ENCODE assay signal across 18 cellular contexts in the genomic region with DNA sequence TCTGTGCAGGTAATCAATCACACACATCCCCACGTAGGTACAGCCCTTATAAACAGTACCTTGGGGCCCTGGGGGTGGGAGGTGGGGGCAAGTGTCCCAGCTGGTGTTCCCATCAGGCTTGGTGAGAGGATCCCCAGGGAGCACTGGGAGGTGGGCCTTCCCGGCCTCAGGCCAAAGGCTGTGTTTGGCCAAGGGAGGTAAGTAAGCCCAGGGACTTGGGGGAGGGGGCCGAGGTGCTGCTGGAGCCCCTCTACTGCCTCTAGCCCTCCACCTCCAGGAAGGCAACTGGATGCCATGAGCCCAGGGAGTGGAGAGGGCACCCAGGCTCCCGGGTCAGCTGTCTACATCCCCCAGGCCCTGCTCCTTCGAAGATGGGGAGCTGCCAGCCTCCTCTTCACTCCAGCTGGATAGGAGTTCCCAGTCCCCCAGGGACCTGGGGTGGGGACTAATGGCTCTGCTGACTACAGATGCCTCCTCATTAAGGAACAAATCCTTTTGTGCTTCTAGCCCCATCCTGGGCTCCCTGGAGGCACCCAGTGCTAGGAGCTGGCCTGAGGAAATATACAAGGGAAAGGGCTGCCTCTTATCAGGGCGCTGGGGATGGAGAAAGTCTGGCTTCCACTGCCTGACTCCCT. TPM values are rescaled to one million over a fixed set of nuclear protein-coding genes. Genes with fewer than 3 reads are reported as not detected.
DNase-seq lines count a peak whose midpoint lies in the region; ATAC-seq, FAIRE-seq and TF ChIP-seq lines count a peak whose summit lies in the region.
"Had no signal": no experiment of that assay in that cellular context is flagged by ENCODE, and none has a peak within 500 bp of the region (broad histone marks: within the 10 kb centered on the region; RNA-seq: fewer than 3 reads in every experiment).

No MANE protein-coding gene starts in this region.

- H3K27me3 Mint-ChIP-seq in activated CD4-positive, alpha-beta memory T cell treated with anti-CD3 and anti-CD28 coated beads for 36 hours, result peaks cover 2% of the 10 kb centered on the region

- no peak for ATAC-seq in Right ventricle myocardium inferior
- ATAC-seq in Right ventricle myocardium superior (ENCODE audit: poor library complexity), result no peak
- ATAC-seq: foreskin keratinocyte had no signal

- H3K4me1 Mint-ChIP-seq in activated CD4-positive, alpha-beta memory T cell treated with anti-CD3 and anti-CD28 coated beads for 36 hours (ENCODE audit: low read depth), result no peaks in the 10 kb centered on the region
- H3K4me1 Mint-ChIP-seq: central memory CD8-positive, alpha-beta T cell had no signal

- H3K4me3 Mint-ChIP-seq in activated CD4-positive, alpha-beta memory T cell treated with anti-CD3 and anti-CD28 coated beads for 36 hours, result no peak overlapping the region
- H3K4me3 Mint-ChIP-seq: central memory CD8-positive, alpha-beta T cell had no signal

- POLR2A ChIA-PET in activated CD4-positive, alpha-beta memory T cell treated with anti-CD3 and anti-CD28 coated beads for 36 hours (lab: Charles Lee), result no interaction called here

- peak; percentile 56 for DNase-seq in Right ventricle myocardium inferior (ENCODE audit: missing footprints)
- no peak for DNase-seq in Right ventricle myocardium superior
- peak; percentile 99 to 100 for DNase-seq in NCI-H524 (lab: John Stamatoyannopoulos, UW)
- DNase-seq in iPS-NIHi11 (ENCODE audit: low spot score), result peak; percentile 15
- no peak for DNase-seq in activated CD4-positive, alpha-beta memory T cell treated with anti-CD3 and anti-CD28 coated beads for 36 hours
- no peak for DNase-seq in stimulated activated CD8-positive, alpha-beta memory T cell treated with anti-CD3 and anti-CD28 coated beads, Interleukin-4, amount 100 ng/mL, for 48 hours
- no peak for DNase-seq in urothelium cell line (ENCODE audit: low spot score)
- no peak for DNase-seq in H54 (ENCODE audit: insufficient read length, low spot score)
- DNase-seq: activated CD4-positive, alpha-beta T cell treated with anti-CD3 and anti-CD28 coated beads, Interleukin-2, amount 50 U/mL, for 4 hours; foreskin keratinocyte; IMR-90; SHP77 treated with DMSO at 0.1 percent for 48 hours; sigmoid colon; stimulated activated CD4-positive, alpha-beta T cell treated with anti-CD3 and anti-CD28 coated beads, Interleukin-4, amount 100 ng/mL, for 24 hours; tibial artery had no signal

- no peaks in the 10 kb centered on the region for H3K9me3 Mint-ChIP-seq in activated CD4-positive, alpha-beta memory T cell treated with anti-CD3 and anti-CD28 coated beads for 36 hours
- H3K9me3 Mint-ChIP-seq: central memory CD8-positive, alpha-beta T cell had no signal

- CTCF ChIA-PET in activated CD4-positive, alpha-beta memory T cell treated with anti-CD3 and anti-CD28 coated beads for 36 hours (lab: Charles Lee), result interaction anchor here (0.8 to 1.3 kb wide), 2 partner anchors 12 to 48 kb away, joined by 3 read pairs; no protein-coding TSS in a partner anchor

- no peak for TF ChIP-seq POLR2A in H54 (IDR thresholded peaks at IDR 0.05; ENCODE audit: low read depth, low read length)

- H3K36me3 Mint-ChIP-seq in activated CD4-positive, alpha-beta memory T cell treated with anti-CD3 and anti-CD28 coated beads for 36 hours, result no peaks in the 10 kb centered on the region

- FAIRE-seq in urothelium cell line (lab: Jason Lieb, UNC), result no peak
- no peak for FAIRE-seq in H54 (lab: Jason Lieb, UNC)
- FAIRE-seq: endometrium had no signal

- intact Hi-C loops in Right ventricle myocardium inferior (cut with DNase I) (no loop called here), Right ventricle myocardium superior (cut with DNase I) (no loop called here)
- intact Hi-C loops in activated CD4-positive, alpha-beta memory T cell treated with anti-CD3 and anti-CD28 coated beads for 36 hours (cut with micrococcal nuclease), result no loop called here

- no peak overlapping the region for H3K27ac Mint-ChIP-seq in activated CD4-positive, alpha-beta memory T cell treated with anti-CD3 and anti-CD28 coated beads for 36 hours

RNA-seq across cellular contexts. Expression of gene RNU5B-1, which starts 33.1 kb away (rescaled TPM):
- total RNA-seq in Right ventricle myocardium inferior (25.8 TPM), Right ventricle myocardium superior (55.4 TPM)
- not detected for total RNA-seq in activated CD4-positive, alpha-beta memory T cell treated with anti-CD3 and anti-CD28 coated beads for 36 hours
- total RNA-seq: foreskin keratinocyte, IMR-90, lung microvascular endothelial cell, sigmoid colon had no signal

RNA-seq across cellular contexts. Expression of gene IGDCC3, which starts 40.2 kb away (rescaled TPM):
- 0.43 TPM for total RNA-seq in Right ventricle myocardium inferior
- 0.40 TPM for total RNA-seq in Right ventricle myocardium superior
- not detected for total RNA-seq in activated CD4-positive, alpha-beta memory T cell treated with anti-CD3 and anti-CD28 coated beads for 36 hours
- total RNA-seq: foreskin keratinocyte, lung microvascular endothelial cell had no signal

RNA-seq across cellular contexts. Expression of gene RNU5A-1, which starts 41.7 kb away (rescaled TPM):
- total RNA-seq in Right ventricle myocardium inferior, result not detected
- total RNA-seq in Right ventricle myocardium superior, result not detected
- not detected for total RNA-seq in activated CD4-positive, alpha-beta memory T cell treated with anti-CD3 and anti-CD28 coated beads for 36 hours
- total RNA-seq: foreskin keratinocyte, IMR-90, lung microvascular endothelial cell, sigmoid colon had no signal

RNA-seq across cellular contexts. Expression of gene PARP16, which starts 50.9 kb away (rescaled TPM):
- total RNA-seq in Right ventricle myocardium inferior (4.9 TPM), Right ventricle myocardium superior (4.4 TPM)
- 10 to 100 TPM; 12.3 TPM for total RNA-seq in activated CD4-positive, alpha-beta memory T cell treated with anti-CD3 and anti-CD28 coated beads for 36 hours

Comparison
In these comparisons a context has a peak if more than half of its experiments do, and no peak if none do; other contexts are left out.
1. DNase-seq: peak in Right ventricle myocardium inferior (single experiment), NCI-H524 (2 of 2) and iPS-NIHi11 (single experiment); none in Right ventricle myocardium superior (single experiment), activated CD4-positive, alpha-beta memory T cell treated with anti-CD3 and anti-CD28 coated beads for 36 hours (single experiment), stimulated activated CD8-positive, alpha-beta memory T cell treated with anti-CD3 and anti-CD28 coated beads, Interleukin-4, amount 100 ng/mL, for 48 hours (single experiment), urothelium cell line (single experiment) and H54 (single experiment).